8 cellular contexts compared by ENCODE assay signal in genomic region chr14:100067971-100068959, GRCh38. TPM values are rescaled to one million over a fixed set of nuclear protein-coding genes. Genes with fewer than 3 reads are reported as not detected.
A peak's percentile ranks its signal among the peaks of the same experiment; 100 is the strongest.
DNase-seq lines count a peak whose midpoint lies in the region; ATAC-seq and TF ChIP-seq lines count a peak whose summit lies in the region.

No MANE protein-coding gene starts in this region.

- H3K27ac Mint-ChIP-seq in immature natural killer cell = peak overlapping the region; percentile 98 to 100 (median 100)

- CTCF ChIA-PET in RWPE1 (lab: Yijun Ruan, JAX) = interaction anchor here (0.5 to 1.0 kb wide), 4 partner anchors 33 to 125 kb away, joined by 3 to 4 read pairs (median 3); no protein-coding TSS in a partner anchor

- H3K36me3 Mint-ChIP-seq in immature natural killer cell = peaks cover 14 to 36% (median 22%) of the 10 kb centered on the region in 3 donors

- peaks cover 20 to 58% (median 32%) of the 10 kb centered on the region in 3 donors for H3K27me3 Mint-ChIP-seq in immature natural killer cell (ENCODE audit: low read depth in 3 of 3)

- peak overlapping the region; percentile 65 for H3K27ac ChIP-seq in RWPE1

- peak overlapping the region; percentile 89 to 98 (median 97) for H3K4me3 Mint-ChIP-seq in immature natural killer cell

- TF ChIP-seq CTCF in RWPE1 (conservative IDR thresholded peaks at IDR 0.05; ENCODE audit: low read depth) = no peak

- H3K9me3 Mint-ChIP-seq in immature natural killer cell = no peaks in the 10 kb centered on the region

- DNase-seq in RWPE1 (ENCODE audit: low spot score) = peak; percentile 65
- DNase-seq in activated naive CD4-positive, alpha-beta T cell (lab: John Stamatoyannopoulos, UW) = peak; percentile 37 to 64 (median 54)
- DNase-seq in immature natural killer cell = peak; percentile 96 to 97 (median 97)
- peak; percentile 65 to 76 (median 70) for DNase-seq in stimulated activated CD4-positive, alpha-beta T cell treated with anti-CD3 and anti-CD28 coated beads, TNF-alpha, amount 100 ng/mL, for 1 hour (ENCODE audit: low read depth in 3 of 3, low spot score in 1 of 3)
- DNase-seq in NCI-H526 (lab: John Stamatoyannopoulos, UW) = no peak
- no peak for DNase-seq in NCI-H82 treated with DMSO at 0.1 percent for 48 hours (lab: John Stamatoyannopoulos, UW; ENCODE audit: unreplicated experiment)

- peaks cover 94 to 100% of the 10 kb centered on the region in 2 donors for H3K4me1 Mint-ChIP-seq in immature natural killer cell

- POLR2A ChIA-PET in RWPE1 (lab: Yijun Ruan, JAX; ENCODE audit: low non-redundant PET) = interaction anchor here (0.6 kb wide), 1 partner anchor 36 kb away, joined by 3 read pairs; no protein-coding TSS in a partner anchor

- ATAC-seq in GM18511 (IDR thresholded peaks at IDR 0.05; ENCODE audit: unreplicated experiment) (peak; percentile 40), HG02973 (IDR thresholded peaks at IDR 0.05; ENCODE audit: unreplicated experiment) (peak; percentile 38)

RNA-seq across cellular contexts. Expression of gene EVL, which starts 3.0 kb away (rescaled TPM):
- polyA plus RNA-seq in immature natural killer cell = 100 to 1,000 TPM in 1 of 3 donors, 10 to 100 TPM in 2; 56.8 to 135 (median 76.3) TPM

Comparison
In these comparisons a context has a peak if more than half of its experiments do, and no peak if none do; other contexts are left out.
1. DNase-seq: peak in RWPE1 (single experiment), activated naive CD4-positive, alpha-beta T cell (4 of 4), immature natural killer cell (3 of 3) and stimulated activated CD4-positive, alpha-beta T cell treated with anti-CD3 and anti-CD28 coated beads, TNF-alpha, amount 100 ng/mL, for 1 hour (3 of 3); none in NCI-H526 (0 of 2) and NCI-H82 treated with DMSO at 0.1 percent for 48 hours (single experiment).